33 cellular contexts compared by ENCODE assay signal in genomic region chr17:19540706-19541370, GRCh38. TPM values are rescaled to one million over a fixed set of nuclear protein-coding genes. Genes with fewer than 3 reads are reported as not detected.
"Had no signal": no experiment of that assay in that cellular context is flagged by ENCODE, and none has a peak within 500 bp of the region (broad histone marks: within the 10 kb centered on the region; RNA-seq: fewer than 3 reads in every experiment).

No MANE protein-coding gene starts in this region.

- H3K27ac Mint-ChIP-seq: activated CD4-positive, alpha-beta T cell treated with anti-CD3 and anti-CD28 coated beads, Interleukin-2, amount 10 ng/mL, durations not matched to agents 24 days and 14 days; activated CD8-positive, alpha-beta T cell treated with anti-CD3 and anti-CD28 coated beads for 36 hours; activated naive CD4-positive, alpha-beta T cell treated with anti-CD3 and anti-CD28 coated beads, Interleukin-2, amount 50 U/mL, for 24 hours; activated naive CD8-positive, alpha-beta T cell treated with anti-CD3 and anti-CD28 coated beads, Interleukin-2, amount 10 ng/mL, durations not matched to agents 7 days and 5 days; activated T-cell treated with anti-CD3 and anti-CD28 coated beads, Interleukin-2, amount 50 U/mL, for 72 hours; activated T-helper 17 cell treated with anti-CD3 and anti-CD28 coated beads, Interleukin-2, amount 50 U/mL, for 72 hours; T-helper 1 cell treated with Interleukin-12 subunit alpha and Interleukin-12 subunit beta and Interleukin-4 antibody, amounts not matched to agents 30 μg/mL and 1 μg/mL, for 36 hours; T-helper 2 cell treated with Interferon-gamma antibody and Interleukin-4, amounts not matched to agents 5 μg/mL and 100 μg/mL, for 36 hours had no signal

- DNase-seq: activated CD4-positive, alpha-beta T cell treated with anti-CD3 and anti-CD28 coated beads, Interleukin-2, amount 10 ng/mL, durations not matched to agents 24 days and 14 days; activated CD4-positive, alpha-beta T cell treated with anti-CD3 and anti-CD28 coated beads, Interleukin-2, amount 50 U/mL, for 4 hours; activated CD8-positive, alpha-beta T cell treated with anti-CD3 and anti-CD28 coated beads for 36 hours; activated gamma-delta T cell; activated naive CD4-positive, alpha-beta T cell treated with Interleukin-2 at 50 U/mL for 16 hours; activated naive CD8-positive, alpha-beta T cell treated with anti-CD3 and anti-CD28 coated beads, Interleukin-2, amount 10 ng/mL, durations not matched to agents 7 days and 5 days; activated T-cell treated with anti-CD3 and anti-CD28 coated beads, Interleukin-2, amount 50 U/mL, for 1 hour; activated T-cell treated with anti-CD3 and anti-CD28 coated beads, Interleukin-2, amount 50 U/mL, for 72 hours; body of pancreas; Kasumi-1; KG1; MG63; NCI-H1048; NCI-H1436 treated with DMSO at 0.1 percent for 48 hours; NCI-H187; NCI-H2029 treated with DMSO at 0.1 percent for 48 hours; NCI-H2107; NCI-H2171; NCI-H510A; NCI-H526; NCI-H748 treated with DMSO at 0.1 percent for 48 hours; NK-92 treated with Interleukin-12 subunit alpha and Interleukin-12 subunit beta, amount 100 ng/mL, for 24 hours; PC-3; Peyer's patch; RPMI8226; SHP77 treated with DMSO at 0.1 percent for 48 hours; SK-N-SH had no signal

- H3K4me3 Mint-ChIP-seq: activated CD4-positive, alpha-beta T cell treated with anti-CD3 and anti-CD28 coated beads, Interleukin-2, amount 10 ng/mL, durations not matched to agents 24 days and 14 days; activated CD8-positive, alpha-beta T cell treated with anti-CD3 and anti-CD28 coated beads for 36 hours; activated naive CD4-positive, alpha-beta T cell treated with anti-CD3 and anti-CD28 coated beads, Interleukin-2, amount 50 U/mL, for 24 hours; activated naive CD8-positive, alpha-beta T cell treated with anti-CD3 and anti-CD28 coated beads, Interleukin-2, amount 10 ng/mL, durations not matched to agents 7 days and 5 days; activated T-cell treated with anti-CD3 and anti-CD28 coated beads, Interleukin-2, amount 50 U/mL, for 72 hours; activated T-helper 17 cell treated with anti-CD3 and anti-CD28 coated beads, Interleukin-2, amount 50 U/mL, for 72 hours; T-helper 1 cell treated with Interleukin-12 subunit alpha and Interleukin-12 subunit beta and Interleukin-4 antibody, amounts not matched to agents 30 μg/mL and 1 μg/mL, for 36 hours; T-helper 2 cell treated with Interferon-gamma antibody and Interleukin-4, amounts not matched to agents 5 μg/mL and 100 μg/mL, for 36 hours had no signal

- H3K36me3 Mint-ChIP-seq: activated naive CD4-positive, alpha-beta T cell treated with anti-CD3 and anti-CD28 coated beads, Interleukin-2, amount 50 U/mL, for 24 hours; activated naive CD8-positive, alpha-beta T cell treated with anti-CD3 and anti-CD28 coated beads, Interleukin-2, amount 10 ng/mL, durations not matched to agents 7 days and 5 days had no signal

- H3K27me3 ChIP-seq: body of pancreas, breast epithelium, MG63, Peyer's patch had no signal

- H3K9me3 ChIP-seq: body of pancreas, breast epithelium, MG63, Peyer's patch, SJSA1, SK-N-SH had no signal

- H3K4me3 ChIP-seq: body of pancreas, breast epithelium, MG63, Peyer's patch, SJSA1 had no signal

- H3K9ac ChIP-seq: SK-N-SH had no signal

- H3K27ac ChIP-seq: body of pancreas, breast epithelium, Peyer's patch, SJSA1 had no signal

- H3K4me1 ChIP-seq: breast epithelium, Peyer's patch, SJSA1 had no signal

- H3K4me2 ChIP-seq: SK-N-SH had no signal

- ATAC-seq: activated CD8-positive, alpha-beta T cell treated with anti-CD3 and anti-CD28 coated beads for 36 hours; activated T-cell treated with anti-CD3 and anti-CD28 coated beads, Interleukin-2, amount 50 U/mL, for 72 hours; activated T-helper 17 cell treated with anti-CD3 and anti-CD28 coated beads, Interleukin-2, amount 50 U/mL, for 72 hours; body of pancreas; PC-3 had no signal

- H3K4me1 Mint-ChIP-seq: activated CD4-positive, alpha-beta T cell treated with anti-CD3 and anti-CD28 coated beads, Interleukin-2, amount 10 ng/mL, durations not matched to agents 24 days and 14 days; activated naive CD4-positive, alpha-beta T cell treated with anti-CD3 and anti-CD28 coated beads, Interleukin-2, amount 50 U/mL, for 24 hours; activated naive CD8-positive, alpha-beta T cell treated with anti-CD3 and anti-CD28 coated beads, Interleukin-2, amount 10 ng/mL, durations not matched to agents 7 days and 5 days; activated T-helper 17 cell treated with anti-CD3 and anti-CD28 coated beads, Interleukin-2, amount 50 U/mL, for 72 hours had no signal

- H3K36me3 ChIP-seq: breast epithelium, MG63, Peyer's patch, SJSA1 had no signal

- H3K9me3 Mint-ChIP-seq: activated CD4-positive, alpha-beta T cell treated with anti-CD3 and anti-CD28 coated beads, Interleukin-2, amount 10 ng/mL, durations not matched to agents 24 days and 14 days; activated CD8-positive, alpha-beta T cell treated with anti-CD3 and anti-CD28 coated beads for 36 hours; activated naive CD4-positive, alpha-beta T cell treated with anti-CD3 and anti-CD28 coated beads, Interleukin-2, amount 50 U/mL, for 24 hours; activated naive CD8-positive, alpha-beta T cell treated with anti-CD3 and anti-CD28 coated beads, Interleukin-2, amount 10 ng/mL, durations not matched to agents 7 days and 5 days; activated T-cell treated with anti-CD3 and anti-CD28 coated beads, Interleukin-2, amount 50 U/mL, for 72 hours; activated T-helper 17 cell treated with anti-CD3 and anti-CD28 coated beads, Interleukin-2, amount 50 U/mL, for 72 hours; T-helper 1 cell treated with Interleukin-12 subunit alpha and Interleukin-12 subunit beta and Interleukin-4 antibody, amounts not matched to agents 30 μg/mL and 1 μg/mL, for 36 hours; T-helper 2 cell treated with Interferon-gamma antibody and Interleukin-4, amounts not matched to agents 5 μg/mL and 100 μg/mL, for 36 hours had no signal

RNA-seq across cellular contexts. Expression of gene SLC47A1, which starts 7.2 kb away (rescaled TPM):
- total RNA-seq: activated CD4-positive, alpha-beta T cell treated with anti-CD3 and anti-CD28 coated beads, Interleukin-2, amount 10 ng/mL, durations not matched to agents 24 days and 14 days; activated naive CD8-positive, alpha-beta T cell treated with anti-CD3 and anti-CD28 coated beads, Interleukin-2, amount 10 ng/mL, durations not matched to agents 7 days and 5 days; body of pancreas; SJSA1 had no signal
